ENCODE assay signal across 18 cellular contexts in the genomic region with DNA sequence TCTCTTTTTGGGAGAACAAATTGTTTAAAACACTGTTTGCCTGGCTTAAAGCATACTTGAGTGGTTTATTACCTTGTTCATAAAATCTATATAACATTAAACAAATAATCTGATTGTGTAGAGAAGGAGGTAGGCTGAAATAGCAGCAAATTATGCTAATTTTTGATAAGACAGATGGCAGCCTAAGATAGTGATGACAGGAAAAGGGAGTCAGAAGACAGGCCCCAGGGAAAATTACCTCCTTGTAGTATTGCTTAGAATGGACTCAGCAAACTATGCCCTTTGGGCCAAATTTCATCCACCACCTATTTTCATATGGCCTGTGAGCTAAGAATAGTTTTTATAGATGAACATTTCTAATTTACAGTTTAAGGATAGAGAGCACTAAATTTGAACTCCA. TPM values are rescaled to one million over a fixed set of nuclear protein-coding genes. Genes with fewer than 3 reads are reported as not detected.
A peak's percentile ranks its signal among the peaks of the same experiment; 100 is the strongest.
DNase-seq lines count a peak whose midpoint lies in the region; ATAC-seq and TF ChIP-seq lines count a peak whose summit lies in the region.
"Had no signal": no experiment of that assay in that cellular context is flagged by ENCODE, and none has a peak within 500 bp of the region (broad histone marks: within the 10 kb centered on the region; RNA-seq: fewer than 3 reads in every experiment).

No MANE protein-coding gene starts in this region.

- H4K20me1 ChIP-seq in PC-9 (ENCODE audit: insufficient read depth): peaks cover 9% of the 10 kb centered on the region

- POLR2A ChIA-PET in PC-9 (lab: Charles Lee; ENCODE audit: unreplicated experiment): no interaction called here

- TF ChIP-seq CTCF in PC-9 (conservative IDR thresholded peaks at IDR 0.05): no peak
- no peak for TF ChIP-seq CTCF in endothelial cell (IDR thresholded peaks at IDR 0.05; ENCODE audit: unreplicated experiment)
- no peak for TF ChIP-seq CTCF in neutrophil (IDR thresholded peaks at IDR 0.05)
- TF ChIP-seq CTCF in heart left ventricle (IDR thresholded peaks at IDR 0.05): no peak

- no TSS peak for BruUV-seq in PC-9 (replicated peaks; lab: Mats Ljungman, UMichigan)

- no peak for TF ChIP-seq POLR2A in heart left ventricle (IDR thresholded peaks at IDR 0.05)

- H3K9me3 ChIP-seq in PC-9 (ENCODE audit: insufficient read depth, low read depth): no peaks in the 10 kb centered on the region
- H3K9me3 ChIP-seq in neutrophil: peaks cover 4% of the 10 kb centered on the region
- no peaks in the 10 kb centered on the region for H3K9me3 ChIP-seq in heart left ventricle
- H3K9me3 ChIP-seq: left lung, thoracic aorta had no signal

- no peak overlapping the region for H3K4me2 ChIP-seq in PC-9

- H3K9me2 ChIP-seq in PC-9 (ENCODE audit: insufficient read depth): no peaks in the 10 kb centered on the region

- no peaks in the 10 kb centered on the region for H3K27me3 Mint-ChIP-seq in endothelial cell (ENCODE audit: unreplicated experiment)

- DNase-seq in DMS 273 (lab: John Stamatoyannopoulos, UW; ENCODE audit: unreplicated experiment) (peak; percentile 23), DMS 273 treated with DMSO at 0.1 percent for 48 hours (lab: John Stamatoyannopoulos, UW) (no peak), PC-9 (no peak), endothelial cell (ENCODE audit: low spot score) (no peak), heart left ventricle (no peak)
- no peak for DNase-seq in stimulated activated CD8-positive, alpha-beta memory T cell treated with anti-CD3 and anti-CD28 coated beads, Interleukin-4, amount 100 ng/mL, for 48 hours
- DNase-seq: 8988T, activated gamma-delta T cell, C1 segment of cervical spinal cord, dorsolateral prefrontal cortex, Karpas-422, left lung, NCI-H1417 treated with DMSO at 0.1 percent for 48 hours, NCI-H2227 treated with DMSO at 0.1 percent for 48 hours, SHP77 had no signal

- H3K27ac ChIP-seq in PC-9 (peak overlapping the region; percentile 20; the same call in 1 of the 2 replicates), neutrophil (peak overlapping the region; percentile 36), heart left ventricle (peak overlapping the region in 1 of 12 donors; percentile 11)
- H3K27ac ChIP-seq: left lung, thoracic aorta had no signal

- H3K79me2 ChIP-seq in PC-9 (ENCODE audit: low read depth): peaks cover 52% of the 10 kb centered on the region

- H3K4me3 ChIP-seq in PC-9 (no peak overlapping the region), neutrophil (ENCODE audit: low read depth in 1 of 2, low read length in 1 of 2) (no peak overlapping the region), heart left ventricle (no peak overlapping the region)
- H3K4me3 ChIP-seq: dorsolateral prefrontal cortex, left lung, thoracic aorta had no signal

- intact Hi-C loops in PC-9 (cut with micrococcal nuclease; ENCODE audit: unreplicated experiment) (loop anchor here (10.0 kb wide), 1 partner anchor 57 kb away; no protein-coding TSS in a partner anchor), heart left ventricle (cut with DNase I) (loop anchor here in 4 of 10 donors (5.0 to 10.0 kb wide), 2 partner anchors 44 to 57 kb away; no protein-coding TSS in a partner anchor)

- peak overlapping the region; percentile 47 for H3K4me3 Mint-ChIP-seq in endothelial cell (ENCODE audit: unreplicated experiment)

- H3K27me3 ChIP-seq in PC-9 (ENCODE audit: insufficient read depth, low read depth) (no peaks in the 10 kb centered on the region), neutrophil (no peaks in the 10 kb centered on the region), heart left ventricle (no peaks in the 10 kb centered on the region)
- H3K27me3 ChIP-seq: dorsolateral prefrontal cortex, left lung had no signal

- H3F3A ChIP-seq in PC-9 (ENCODE audit: insufficient read depth, low read depth): peaks cover 71% of the 10 kb centered on the region

- peak overlapping the region; percentile 88 for H3K27ac Mint-ChIP-seq in endothelial cell (ENCODE audit: unreplicated experiment)

- no peak for ATAC-seq in GM19023 (IDR thresholded peaks at IDR 0.05; ENCODE audit: unreplicated experiment)
- no peak for ATAC-seq in heart left ventricle
- ATAC-seq: left lung had no signal

- no peaks in the 10 kb centered on the region for H3K9me3 Mint-ChIP-seq in endothelial cell (ENCODE audit: unreplicated experiment)

- H3K36me3 Mint-ChIP-seq in endothelial cell (ENCODE audit: low read depth, unreplicated experiment): peaks cover 51% of the 10 kb centered on the region

- no peaks in the 10 kb centered on the region for H3K4me1 ChIP-seq in PC-9 (replicated peaks; ENCODE audit: insufficient read depth)
- peaks cover 0 to 3% of the 10 kb centered on the region in 2 experiments for H3K4me1 ChIP-seq in neutrophil (ENCODE audit: control insufficient read depth in 1 of 2, insufficient read depth in 1 of 2, low read depth in 1 of 2, low read length in 1 of 2)
- peaks cover 0 to 37% (median 2%) of the 10 kb centered on the region in 12 donors for H3K4me1 ChIP-seq in heart left ventricle

- H3K36me3 ChIP-seq in PC-9 (ENCODE audit: low read depth) (peaks cover 90% of the 10 kb centered on the region), neutrophil (peaks cover 96% of the 10 kb centered on the region), heart left ventricle (peaks cover 3 to 99% (median 96%) of the 10 kb centered on the region in 9 donors)

- no peak overlapping the region for H2AFZ ChIP-seq in PC-9

- H3K4me1 Mint-ChIP-seq in endothelial cell (ENCODE audit: unreplicated experiment): peaks cover 56% of the 10 kb centered on the region

- CTCF ChIA-PET in PC-9 (lab: Charles Lee): interaction anchor here (1.0 kb wide), 1 partner anchor 32 kb away, joined by 3 read pairs; no protein-coding TSS in a partner anchor

RNA-seq across cellular contexts. Expression of a gene that starts 37.8 kb away (rescaled TPM):
- total RNA-seq in PC-9 (2021) (105 and 120 TPM in 2 replicates), endothelial cell (ENCODE audit: unreplicated experiment) (96.3 TPM), heart left ventricle (10 to 100 TPM; 28.3 to 76.8 (median 46.4) TPM)
- polyA plus RNA-seq in heart left ventricle: 10 to 100 TPM; 23.1 to 28.7 TPM
